10 cellular contexts compared by ENCODE assay signal in the genomic region with DNA sequence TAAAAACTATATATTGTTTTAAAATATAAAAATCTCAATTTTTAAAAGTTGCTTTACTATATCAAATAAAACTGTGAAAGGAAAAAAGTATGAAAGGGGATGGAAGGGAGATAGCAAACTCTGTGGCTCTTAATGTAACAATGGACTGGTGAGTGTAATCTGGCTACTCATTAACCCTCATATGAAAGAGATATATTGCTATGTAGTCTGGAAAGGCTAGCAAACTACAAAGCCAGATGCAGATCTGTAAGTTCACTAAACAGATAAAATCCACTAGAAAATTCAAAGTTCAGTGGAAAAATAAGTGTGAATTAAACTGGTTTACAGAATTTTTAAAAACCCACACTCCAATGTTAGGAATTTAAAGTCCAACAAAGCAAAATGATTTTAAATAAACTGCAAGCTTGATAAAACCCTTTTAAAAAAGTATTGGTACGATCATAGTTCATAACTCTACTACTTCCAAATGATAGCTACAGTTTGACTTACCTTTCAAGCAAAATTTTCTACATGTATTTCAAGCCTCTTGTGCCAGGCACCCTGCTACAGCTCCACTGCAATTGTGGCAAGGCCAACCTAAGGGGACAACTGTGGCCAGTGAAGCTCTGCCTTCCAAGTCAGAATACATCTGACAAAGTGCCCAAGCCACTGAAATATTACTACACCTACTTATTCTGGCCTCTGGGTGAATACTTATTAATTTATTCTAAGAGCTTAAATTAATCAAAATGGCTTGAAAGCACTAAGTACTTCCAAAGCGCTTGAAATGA. TPM values are rescaled to one million over a fixed set of nuclear protein-coding genes. Genes with fewer than 3 reads are reported as not detected.
DNase-seq lines count a peak whose midpoint lies in the region; ATAC-seq and TF ChIP-seq lines count a peak whose summit lies in the region.
"Had no signal": no experiment of that assay in that cellular context is flagged by ENCODE, and none has a peak within 500 bp of the region (broad histone marks: within the 10 kb centered on the region; RNA-seq: fewer than 3 reads in every experiment).

No MANE protein-coding gene starts in this region.

- H3K36me3 ChIP-seq in SU-DHL-6 (ENCODE audit: low read length): peaks cover 23% of the 10 kb centered on the region

- H3F3A ChIP-seq in SU-DHL-6 (ENCODE audit: insufficient read depth): peaks cover 47% of the 10 kb centered on the region

- H3K9me2 ChIP-seq in SU-DHL-6 (replicated peaks; ENCODE audit: insufficient read depth, low read length): no peaks in the 10 kb centered on the region

- H3K27me3 Mint-ChIP-seq in T-helper 2 cell treated with Interferon-gamma antibody and Interleukin-4, amounts not matched to agents 5 μg/mL and 100 μg/mL, for 36 hours (ENCODE audit: low read depth): no peaks in the 10 kb centered on the region
- H3K27me3 Mint-ChIP-seq in type B pancreatic cell: no peaks in the 10 kb centered on the region
- H3K27me3 Mint-ChIP-seq: stimulated activated naive CD8-positive, alpha-beta T cell treated with anti-CD3 and anti-CD28 coated beads, Interleukin-15, Interleukin-2, amounts not matched to agents 100 ng/mL and 50 ng/mL, for 24 hours had no signal

- H3K36me3 Mint-ChIP-seq in T-helper 2 cell treated with Interferon-gamma antibody and Interleukin-4, amounts not matched to agents 5 μg/mL and 100 μg/mL, for 36 hours (ENCODE audit: low read depth): peaks cover 22% of the 10 kb centered on the region
- H3K36me3 Mint-ChIP-seq in type B pancreatic cell: no peaks in the 10 kb centered on the region
- peaks cover 13 to 28% of the 10 kb centered on the region in 2 donors for H3K36me3 Mint-ChIP-seq in activated naive CD4-positive, alpha-beta T cell treated with anti-CD3 and anti-CD28 coated beads, Interleukin-2, amount 50 U/mL, for 72 hours

- no peak for TF ChIP-seq CTCF in SU-DHL-6 (IDR thresholded peaks at IDR 0.05; ENCODE audit: insufficient read depth, low read length, poor library complexity, severe bottlenecking)
- TF ChIP-seq CTCF in type B pancreatic cell (conservative IDR thresholded peaks at IDR 0.05): no peak

- H3K9ac ChIP-seq in SU-DHL-6 (ENCODE audit: low read length): peak overlapping the region; percentile 83

- peaks cover 43% of the 10 kb centered on the region for H3K4me1 Mint-ChIP-seq in T-helper 2 cell treated with Interferon-gamma antibody and Interleukin-4, amounts not matched to agents 5 μg/mL and 100 μg/mL, for 36 hours (ENCODE audit: low read depth)
- H3K4me1 Mint-ChIP-seq in type B pancreatic cell (ENCODE audit: unreplicated experiment): peaks cover 30% of the 10 kb centered on the region

- ATAC-seq in HG03520 (IDR thresholded peaks at IDR 0.05; ENCODE audit: unreplicated experiment): no peak
- no peak for ATAC-seq in GM18519 (IDR thresholded peaks at IDR 0.05; ENCODE audit: low FRiP score, unreplicated experiment)
- ATAC-seq in activated naive CD4-positive, alpha-beta T cell treated with anti-CD3 and anti-CD28 coated beads, Interleukin-2, amount 50 U/mL, for 72 hours: no peak

- peak overlapping the region; percentile 98 for H3K27ac Mint-ChIP-seq in T-helper 2 cell treated with Interferon-gamma antibody and Interleukin-4, amounts not matched to agents 5 μg/mL and 100 μg/mL, for 36 hours
- H3K27ac Mint-ChIP-seq in type B pancreatic cell: peak overlapping the region; percentile 97
- peak overlapping the region in 1 of 2 donors; percentile 95 for H3K27ac Mint-ChIP-seq in activated naive CD4-positive, alpha-beta T cell treated with anti-CD3 and anti-CD28 coated beads, Interleukin-2, amount 50 U/mL, for 72 hours

- H3K4me2 ChIP-seq in SU-DHL-6 (ENCODE audit: low read depth, low read length, poor library complexity, severe bottlenecking): peak overlapping the region; percentile 99

- H3K9me3 ChIP-seq in SU-DHL-6 (ENCODE audit: insufficient read depth, low read length): no peaks in the 10 kb centered on the region

- no peak overlapping the region for H2AFZ ChIP-seq in SU-DHL-6 (ENCODE audit: low read depth, low read length, severe bottlenecking)

- peak overlapping the region; percentile 86 for H3K4me3 ChIP-seq in SU-DHL-6 (ENCODE audit: insufficient read depth, low read length, poor library complexity, severe bottlenecking)

- DNase-seq in T-helper 2 cell treated with Interferon-gamma antibody and Interleukin-4, amounts not matched to agents 5 μg/mL and 100 μg/mL, for 36 hours (ENCODE audit: low spot score): no peak
- DNase-seq in T-helper 2 cell: no peak
- peak; percentile 61 for DNase-seq in kidney tubule cell (ENCODE audit: low spot score)
- no peak for DNase-seq in type B pancreatic cell (ENCODE audit: extremely low spot score, unreplicated experiment)
- no peak for DNase-seq in activated naive CD4-positive, alpha-beta T cell treated with anti-CD3 and anti-CD28 coated beads, Interleukin-2, amount 50 U/mL, for 72 hours (ENCODE audit: low spot score in 2 of 2)
- DNase-seq: cortex of kidney had no signal

- H3K27ac ChIP-seq in SU-DHL-6 (ENCODE audit: low read depth, low read length): peak overlapping the region; percentile 98

- H3K4me3 Mint-ChIP-seq in T-helper 2 cell treated with Interferon-gamma antibody and Interleukin-4, amounts not matched to agents 5 μg/mL and 100 μg/mL, for 36 hours: peak overlapping the region; percentile 94
- peak overlapping the region; percentile 24 for H3K4me3 Mint-ChIP-seq in type B pancreatic cell

- no peaks in the 10 kb centered on the region for H3K27me3 ChIP-seq in SU-DHL-6 (ENCODE audit: low read length)

- peaks cover 98% of the 10 kb centered on the region for H3K79me2 ChIP-seq in SU-DHL-6 (ENCODE audit: insufficient read depth, low read length)

- H4K20me1 ChIP-seq in SU-DHL-6 (ENCODE audit: low read depth, low read length): peaks cover 2% of the 10 kb centered on the region; the same call in 1 of the 2 replicates

- no peaks in the 10 kb centered on the region for H3K9me3 Mint-ChIP-seq in T-helper 2 cell treated with Interferon-gamma antibody and Interleukin-4, amounts not matched to agents 5 μg/mL and 100 μg/mL, for 36 hours
- H3K9me3 Mint-ChIP-seq in type B pancreatic cell: no peaks in the 10 kb centered on the region
- H3K9me3 Mint-ChIP-seq in activated naive CD4-positive, alpha-beta T cell treated with anti-CD3 and anti-CD28 coated beads, Interleukin-2, amount 50 U/mL, for 72 hours: no peaks in the 10 kb centered on the region
- H3K9me3 Mint-ChIP-seq: stimulated activated naive CD8-positive, alpha-beta T cell treated with anti-CD3 and anti-CD28 coated beads, Interleukin-15, Interleukin-2, amounts not matched to agents 100 ng/mL and 50 ng/mL, for 24 hours had no signal

RNA-seq across cellular contexts. Expression of a gene that starts 0.6 kb away (rescaled TPM):
- 47.4 and 97.2 TPM in 2 replicates for total RNA-seq in type B pancreatic cell (ENCODE audit: low replicate concordance)
- 10 to 100 TPM; 62.0 to 86.2 TPM for total RNA-seq in activated naive CD4-positive, alpha-beta T cell treated with anti-CD3 and anti-CD28 coated beads, Interleukin-2, amount 50 U/mL, for 72 hours

RNA-seq across cellular contexts. Expression of a gene that starts 41.5 kb away (rescaled TPM):
- total RNA-seq in type B pancreatic cell (ENCODE audit: low replicate concordance): 5.6 and 7.9 TPM in 2 replicates
- 10 to 100 TPM in 1 of 2 donors, 1 to 10 TPM in 1; 5.5 to 11.4 TPM for total RNA-seq in activated naive CD4-positive, alpha-beta T cell treated with anti-CD3 and anti-CD28 coated beads, Interleukin-2, amount 50 U/mL, for 72 hours
